In the genomic region with DNA sequence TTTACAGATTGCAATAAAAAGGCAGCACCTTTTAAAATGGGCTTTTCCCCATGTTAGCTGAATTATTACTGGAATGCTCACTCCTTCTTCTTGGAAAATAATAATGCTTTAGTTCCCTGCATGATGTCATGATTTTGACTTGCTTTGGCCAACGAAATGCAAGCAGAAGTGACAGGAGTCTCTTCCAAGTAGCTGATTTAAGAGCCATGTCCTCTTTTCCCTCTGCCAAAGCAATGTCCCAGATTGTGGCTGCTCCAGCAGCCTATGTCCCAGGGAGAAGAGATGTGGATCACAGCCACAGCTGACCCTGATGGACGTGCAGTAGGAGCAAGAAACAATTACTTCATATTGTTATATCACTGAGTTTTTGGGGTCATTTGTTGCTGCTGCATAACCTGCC, we compare ENCODE assay signal across 28 cellular contexts.
"Had no signal": no experiment of that assay in that cellular context is flagged by ENCODE, and none has a peak within 500 bp of the region (broad histone marks: within the 10 kb centered on the region; RNA-seq: fewer than 3 reads in every experiment).

No MANE protein-coding gene starts in this region.

- FAIRE-seq: endometrium, endothelial cell of umbilical vein, frontal cortex had no signal

- H3K27ac ChIP-seq: body of pancreas, colonic mucosa, epithelial cell of prostate, WERI-Rb-1 had no signal

- H3K27me3 ChIP-seq: body of pancreas, colonic mucosa had no signal

- H3K36me3 ChIP-seq: colonic mucosa, WERI-Rb-1 had no signal

- H3K4me3 ChIP-seq: body of pancreas, colonic mucosa had no signal

- DNase-seq: activated B cell treated with CpG ODN at 0.5 μM for 24 hours; activated CD4-positive, alpha-beta T cell treated with anti-CD3 and anti-CD28 coated beads for 48 hours; activated CD4-positive, alpha-beta T cell treated with anti-CD3 and anti-CD28 coated beads, Interleukin-2, amount 50 U/mL, for 1 hour; activated CD4-positive, alpha-beta T cell treated with anti-CD3 and anti-CD28 coated beads, Interleukin-2, amount 50 U/mL, for 48 hours; activated CD8-positive, alpha-beta memory T cell treated with anti-CD3 and anti-CD28 coated beads for 24 hours; activated CD8-positive, alpha-beta T cell treated with anti-CD3 and anti-CD28 coated beads for 36 hours; activated effector memory CD4-positive, alpha-beta T cell treated with Interleukin-2 at 50 U/mL for 16 hours; activated gamma-delta T cell treated with Interleukin-2 at 50 U/mL for 16 hours; activated naive CD4-positive, alpha-beta T cell treated with anti-CD3 and anti-CD28 coated beads, Interleukin-2, amount 50 U/mL, for 16 hours; activated naive CD4-positive, alpha-beta T cell treated with Interleukin-2 at 50 U/mL for 16 hours; activated T-cell treated with anti-CD3 and anti-CD28 coated beads, Interleukin-2, amount 50 U/mL, for 4 hours; amniotic stem cell; body of pancreas; central memory CD4-positive, alpha-beta T cell; cerebellar nuclear complex; colonic mucosa; effector CD8-positive, alpha-beta T cell; foreskin fibroblast; T-helper 1 cell; T-helper 17 cell; T1000; WERI-Rb-1 had no signal

- ATAC-seq: activated CD4-positive, CD25-positive, alpha-beta regulatory T cell treated with anti-CD3 and anti-CD28 coated beads, Interleukin-2, amount 50 U/mL, for 24 hours; activated CD8-positive, alpha-beta T cell treated with anti-CD3 and anti-CD28 coated beads for 36 hours; activated T-cell treated with anti-CD3 and anti-CD28 coated beads, Interleukin-2, amount 50 U/mL, for 4 hours; activated T-helper 17 cell treated with anti-CD3 and anti-CD28 coated beads, Interleukin-2, amount 50 U/mL, for 72 hours; body of pancreas; T-helper 17 cell had no signal

- H3K4me1 ChIP-seq: colonic mucosa had no signal

- H3K9me3 ChIP-seq: body of pancreas, colonic mucosa had no signal
